ENCODE assay signal across 13 cellular contexts in genomic region chr9:79663878-79664277, GRCh38.
DNase-seq lines count a peak whose midpoint lies in the region; ATAC-seq and TF ChIP-seq lines count a peak whose summit lies in the region.
"Had no signal": no experiment of that assay in that cellular context is flagged by ENCODE, and none has a peak within 500 bp of the region (broad histone marks: within the 10 kb centered on the region; RNA-seq: fewer than 3 reads in every experiment).

No MANE protein-coding gene starts in this region.

- H3K27ac ChIP-seq in endodermal cell (ENCODE audit: low read depth, low read length) (peak overlapping the region; percentile 92), neural progenitor cell (peak overlapping the region; percentile 97)
- H3K27ac ChIP-seq: prostate gland, tibial nerve had no signal

- peaks cover 68% of the 10 kb centered on the region for H4K20me1 ChIP-seq in neural progenitor cell (ENCODE audit: low read depth)

- peak overlapping the region; percentile 79 for H3K4me2 ChIP-seq in neural progenitor cell

- H3K4me1 Mint-ChIP-seq in endodermal cell (peaks cover 58% of the 10 kb centered on the region), neural progenitor cell (peaks cover 88% of the 10 kb centered on the region), T-cell (peaks cover 50 to 66% (median 54%) of the 10 kb centered on the region in 3 donors)

- H3K27ac Mint-ChIP-seq in endodermal cell (no peak overlapping the region), neural progenitor cell (peak overlapping the region; percentile 99), T-cell (no peak overlapping the region)

- DNase-seq in DMS 273 (lab: John Stamatoyannopoulos, UW; ENCODE audit: unreplicated experiment), result peak; percentile 90
- DNase-seq in NCI-H2171 treated with DMSO at 0.1 percent for 48 hours (lab: John Stamatoyannopoulos, UW), result peak; percentile 87
- DNase-seq in endodermal cell, result no peak
- peak; percentile 61 for DNase-seq in neural progenitor cell (ENCODE audit: low spot score)
- DNase-seq in T-cell, result no peak
- no peak for DNase-seq in SHP77 treated with DMSO at 0.1 percent for 48 hours (lab: John Stamatoyannopoulos, UW)
- DNase-seq in posterior vena cava (ENCODE audit: low spot score), result no peak
- DNase-seq: effector CD4-positive, alpha-beta T cell; NCI-H1417 had no signal

- no peaks in the 10 kb centered on the region for H3K27me3 Mint-ChIP-seq in endodermal cell (ENCODE audit: insufficient read depth)
- peaks cover 4% of the 10 kb centered on the region for H3K27me3 Mint-ChIP-seq in neural progenitor cell (ENCODE audit: insufficient read depth, low read depth)
- no peaks in the 10 kb centered on the region for H3K27me3 Mint-ChIP-seq in T-cell
- H3K27me3 Mint-ChIP-seq: B cell had no signal

- intact Hi-C loops in posterior vena cava (cut with DNase I), result no loop called here

- POLR2A ChIA-PET in T-cell (lab: Charles Lee), result interaction anchor here in 1 of 2 donors (1.0 kb wide), 1 partner anchor 40 kb away, joined by 4 read pairs; no protein-coding TSS in a partner anchor

- H3K4me3 Mint-ChIP-seq in endodermal cell (no peak overlapping the region), neural progenitor cell (peak overlapping the region; percentile 76), T-cell (no peak overlapping the region)
- H3K4me3 Mint-ChIP-seq: B cell had no signal

- H3K36me3 ChIP-seq in endodermal cell (ENCODE audit: control insufficient read depth, insufficient read depth, low read length) (no peaks in the 10 kb centered on the region), neural progenitor cell (peaks cover 5% of the 10 kb centered on the region)
- H3K36me3 ChIP-seq: prostate gland, tibial nerve had no signal

- H3K4me3 ChIP-seq in endodermal cell (ENCODE audit: low read length) (no peak overlapping the region), neural progenitor cell (peak overlapping the region; percentile 37)
- H3K4me3 ChIP-seq: prostate gland had no signal

- H3K36me3 Mint-ChIP-seq in endodermal cell (ENCODE audit: low read depth) (no peaks in the 10 kb centered on the region), neural progenitor cell (peaks cover 17% of the 10 kb centered on the region), T-cell (peaks cover 47% of the 10 kb centered on the region)

- CTCF ChIA-PET in T-cell (lab: Charles Lee), result no interaction called here

- H3K9ac ChIP-seq in endodermal cell (ENCODE audit: extremely low read depth, low read length, poor library complexity, severe bottlenecking), result no peak overlapping the region
- no peak overlapping the region for H3K9ac ChIP-seq in neural progenitor cell

- ATAC-seq in T-cell (replicated peaks in 1 of 4) (no peak), HG02870 (IDR thresholded peaks at IDR 0.05; ENCODE audit: unreplicated experiment) (no peak)

- no peaks in the 10 kb centered on the region for H3K9me3 Mint-ChIP-seq in endodermal cell
- peaks cover 2% of the 10 kb centered on the region for H3K9me3 Mint-ChIP-seq in neural progenitor cell
- H3K9me3 Mint-ChIP-seq in T-cell, result no peaks in the 10 kb centered on the region

- no peaks in the 10 kb centered on the region for H3K27me3 ChIP-seq in endodermal cell (ENCODE audit: control insufficient read depth, insufficient read depth, low read length, poor library complexity, severe bottlenecking)
- H3K27me3 ChIP-seq in neural progenitor cell, result no peaks in the 10 kb centered on the region
- H3K27me3 ChIP-seq: tibial nerve had no signal

- H3K4me1 ChIP-seq in endodermal cell (ENCODE audit: control insufficient read depth, insufficient read depth, low read length) (peaks cover 8% of the 10 kb centered on the region), neural progenitor cell (peaks cover 94% of the 10 kb centered on the region)
- H3K4me1 ChIP-seq: prostate gland had no signal

- no peak overlapping the region for H2AFZ ChIP-seq in neural progenitor cell (replicated peaks)

- H3K9me3 ChIP-seq in endodermal cell (ENCODE audit: control insufficient read depth, low read length) (no peaks in the 10 kb centered on the region), neural progenitor cell (ENCODE audit: low read depth) (no peaks in the 10 kb centered on the region)
- H3K9me3 ChIP-seq: prostate gland, tibial nerve had no signal

- H3F3A ChIP-seq in neural progenitor cell (ENCODE audit: low read depth), result peaks cover 85% of the 10 kb centered on the region

- 47 to 76% methylated on average over 9 to 13 of the region's 13 CpGs for WGBS in endodermal cell (ENCODE audit: insufficient coverage in 1 of 2, insufficient read length in 1 of 2), 2 experiments

- TF ChIP-seq CTCF in endodermal cell (conservative IDR thresholded peaks at IDR 0.05) (no peak), neural progenitor cell (IDR thresholded peaks at IDR 0.05) (no peak)

- H3K79me2 ChIP-seq in neural progenitor cell (ENCODE audit: low read depth), result peaks cover 94% of the 10 kb centered on the region

Comparison
In these comparisons a context has a peak if more than half of its experiments do, and no peak if none do; other contexts are left out.
1. DNase-seq: peak in DMS 273 (single experiment), NCI-H2171 treated with DMSO at 0.1 percent for 48 hours (single experiment) and neural progenitor cell (single experiment); none in endodermal cell (single experiment), T-cell (0 of 34), SHP77 treated with DMSO at 0.1 percent for 48 hours (single experiment) and posterior vena cava (single experiment).